6 cellular contexts compared by ENCODE assay signal in the genomic region with DNA sequence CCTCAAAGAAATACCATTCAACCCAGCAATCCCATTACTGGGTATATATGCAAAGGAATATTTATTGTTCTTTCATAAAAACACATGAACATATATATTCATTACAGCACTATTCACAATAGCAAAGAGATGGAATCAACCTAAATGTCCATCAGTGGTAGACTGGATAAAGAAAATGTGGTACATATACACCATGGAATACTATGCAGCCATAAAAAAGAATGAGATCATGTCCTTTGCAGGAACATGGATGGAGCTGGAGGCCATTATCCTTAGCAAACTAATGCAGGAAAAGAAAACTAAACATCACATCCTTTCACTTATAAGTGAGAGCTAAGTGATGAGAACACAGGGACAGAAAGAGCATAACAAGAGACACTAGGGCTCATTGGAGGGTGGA.
DNase-seq lines count a peak whose midpoint lies in the region; ATAC-seq, FAIRE-seq and TF ChIP-seq lines count a peak whose summit lies in the region.
"Not testable (repeated sequence)": the region's sequence is repeated elsewhere in the genome, so short reads cannot be mapped to it uniquely, and the experiment has no call there.

No MANE protein-coding gene starts in this region.

- not testable (repeated sequence) for FAIRE-seq in K562 (lab: Jason Lieb, UNC); H1 (lab: Jason Lieb, UNC)

- not testable (repeated sequence) for H2BK5ac ChIP-seq in H1 (ENCODE audit: low read depth, low read length)

- H3K4me3 Mint-ChIP-seq in glutamatergic neuron (ENCODE audit: unreplicated experiment): peak overlapping the region; percentile 12

- not testable (repeated sequence) for H3K4me1 Mint-ChIP-seq in glutamatergic neuron (ENCODE audit: low read depth, unreplicated experiment)

- not testable (repeated sequence) for H3K4me2 ChIP-seq in K562 (ENCODE audit: insufficient read depth, low read length); H1 (ENCODE audit: insufficient read depth in 1 of 2, low read depth in 2 of 2, low read length in 2 of 2); hepatocyte

- CTCF ChIA-PET in HEK293 (lab: Yijun Ruan, JAX): interaction anchor here (0.6 to 2.4 kb wide), 4 partner anchors 18 to 226 kb away, joined by 3 to 9 read pairs (median 4); no protein-coding TSS in a partner anchor
- CTCF ChIA-PET in K562 (lab: Yijun Ruan, JAX; ENCODE audit: low intra/inter-chr PET ratio): not testable (repeated sequence)
- CTCF ChIA-PET in H1 (lab: Charles Lee; ENCODE audit: partially characterized antibody): interaction anchor here (1.5 to 3.6 kb wide), 2 partner anchors 31 to 43 kb away, joined by 3 to 23 read pairs; no protein-coding TSS in a partner anchor

- not testable (repeated sequence) for H4K91ac ChIP-seq in H1 (replicated peaks; ENCODE audit: insufficient read length, low read length)

- H3K18ac ChIP-seq in H1 (ENCODE audit: extremely low read depth, low read length): not testable (repeated sequence)

- TF ChIP-seq CTCF in HEK293 (tag by site-specific recombination; IDR thresholded peaks at IDR 0.05); K562 (IDR thresholded peaks at IDR 0.05 in 2 of 3, conservative IDR thresholded peaks at IDR 0.05 in 1 of 3; ENCODE audit: insufficient read depth in 2 of 3, low read depth in 1 of 3, low read length in 3 of 3); H1 (IDR thresholded peaks at IDR 0.05; ENCODE audit: control extremely low read depth in 1 of 3, insufficient read depth in 1 of 3, low read depth in 1 of 3, low read length in 3 of 3); glutamatergic neuron (IDR thresholded peaks at IDR 0.05; ENCODE audit: partially characterized antibody, unreplicated experiment); hepatocyte (IDR thresholded peaks at IDR 0.05; ENCODE audit: poor library complexity): not testable (repeated sequence)

- in situ Hi-C loops in K562 (cut with MboI): not testable (repeated sequence)

- not testable (repeated sequence) for H3K9ac ChIP-seq in K562 (ENCODE audit: insufficient read depth in 1 of 2, low read depth in 2 of 2, low read length in 2 of 2); H1 (replicated peaks in 1 of 4; ENCODE audit: extremely low read depth in 1 of 4, low read depth in 3 of 4, low read length in 3 of 4)

- not testable (repeated sequence) for H3K4me1 ChIP-seq in HEK293 (ENCODE audit: control insufficient read depth, insufficient read depth, low read length); K562 (replicated peaks in 1 of 2; ENCODE audit: control insufficient read depth in 2 of 2, insufficient read depth in 2 of 2, low read length in 2 of 2); H1 (replicated peaks in 1 of 4; ENCODE audit: control insufficient read depth in 3 of 4, insufficient read depth in 4 of 4, low read length in 3 of 4); hepatocyte (ENCODE audit: insufficient read depth)

- not testable (repeated sequence) for H2AK5ac ChIP-seq in H1 (ENCODE audit: low read depth, low read length)

- TF ChIP-seq POLR2A in K562 (conservative IDR thresholded peaks at IDR 0.05); H1 (IDR thresholded peaks at IDR 0.05; ENCODE audit: control extremely low read depth in 1 of 2, low read depth in 2 of 2, low read length in 2 of 2): not testable (repeated sequence)

- H4K20me1 ChIP-seq in K562 (replicated peaks; ENCODE audit: control insufficient read depth, insufficient read depth, low read length); H1 (replicated peaks in 1 of 2; ENCODE audit: control insufficient read depth in 1 of 2, insufficient read depth in 2 of 2, low read length in 2 of 2); hepatocyte (ENCODE audit: insufficient read depth, poor library complexity, severe bottlenecking): not testable (repeated sequence)

- not testable (repeated sequence) for TF ChIP-seq EP300 in K562 (IDR thresholded peaks at IDR 0.05; ENCODE audit: low read length); H1 (IDR thresholded peaks at IDR 0.05; ENCODE audit: borderline replicate concordance in 1 of 2, low read depth in 2 of 2, low read length in 2 of 2)

- not testable (repeated sequence) for H3K27me3 Mint-ChIP-seq in glutamatergic neuron (ENCODE audit: unreplicated experiment)

- not testable (repeated sequence) for H3K27ac ChIP-seq in HEK293 (ENCODE audit: extremely low read depth, low read depth, low read length); K562 (ENCODE audit: extremely low read depth, low read depth, low read length); H1 (ENCODE audit: low read depth, low read length)
- peak overlapping the region; percentile 4 for H3K27ac ChIP-seq in hepatocyte

- not testable (repeated sequence) for H3K23me2 ChIP-seq in H1 (ENCODE audit: low read depth, low read length)

- not testable (repeated sequence) for TF ChIP-seq RAD21 in K562 (CRISPR knock-in tag; conservative IDR thresholded peaks at IDR 0.05 in 1 of 2, IDR thresholded peaks at IDR 0.05 in 1 of 2); H1 (IDR thresholded peaks at IDR 0.05 in 1 of 2, conservative IDR thresholded peaks at IDR 0.05 in 1 of 2; ENCODE audit: low read depth in 2 of 2, low read length in 2 of 2)

- H3K27me3 ChIP-seq in K562 (ENCODE audit: control insufficient read depth in 2 of 2, insufficient read depth in 2 of 2, low read length in 2 of 2); H1 (replicated peaks in 1 of 4; ENCODE audit: control insufficient read depth in 3 of 4, extremely low read depth in 1 of 4, insufficient read depth in 3 of 4, low read length in 3 of 4); hepatocyte: not testable (repeated sequence)

- not testable (repeated sequence) for H3K56ac ChIP-seq in H1 (replicated peaks; ENCODE audit: insufficient read length, low read depth, low read length)

- H2BK15ac ChIP-seq in H1 (ENCODE audit: low read length): not testable (repeated sequence)

- not testable (repeated sequence) for ATAC-seq in SK-N-SH treated with all-trans-retinoic acid at 6 μM for 48 hours, K562

- H2BK20ac ChIP-seq in H1 (ENCODE audit: low read length): not testable (repeated sequence)

- H3K9me3 ChIP-seq in HEK293 (ENCODE audit: control insufficient read depth, insufficient read depth, low read depth, low read length); K562 (replicated peaks; ENCODE audit: control insufficient read depth, insufficient read depth, low read depth, low read length); H1 (ENCODE audit: insufficient read depth in 2 of 2, low read depth in 1 of 2, low read length in 1 of 2); hepatocyte (ENCODE audit: low read depth): not testable (repeated sequence)

- H4K8ac ChIP-seq in H1 (ENCODE audit: extremely low read depth, insufficient read depth, low read length): not testable (repeated sequence)

- H3K36me3 Mint-ChIP-seq in glutamatergic neuron (ENCODE audit: unreplicated experiment): peaks cover 12% of the 10 kb centered on the region

- H3K4me3 ChIP-seq in HEK293 (ENCODE audit: low read depth, low read length); K562; H1 (ENCODE audit: extremely low read depth in 1 of 4, insufficient read depth in 2 of 4, low read depth in 3 of 4, low read length in 4 of 4); hepatocyte: not testable (repeated sequence)

- not testable (repeated sequence) for H3K23ac ChIP-seq in H1 (ENCODE audit: insufficient read length)

- H3K79me2 ChIP-seq in K562 (ENCODE audit: control insufficient read depth, insufficient read depth, low read length); H1 (ENCODE audit: control insufficient read depth in 1 of 2, insufficient read depth in 2 of 2, low read length in 2 of 2); hepatocyte: not testable (repeated sequence)

- H2BK12ac ChIP-seq in H1 (ENCODE audit: low read depth, low read length): not testable (repeated sequence)

- not testable (repeated sequence) for H3K14ac ChIP-seq in H1 (ENCODE audit: insufficient read length)

- not testable (repeated sequence) for H3K9me3 Mint-ChIP-seq in glutamatergic neuron (ENCODE audit: unreplicated experiment)

- H3K9me2 ChIP-seq in hepatocyte (replicated peaks; ENCODE audit: insufficient read depth): not testable (repeated sequence)

- not testable (repeated sequence) for H3K4ac ChIP-seq in H1 (replicated peaks; ENCODE audit: insufficient read length, low read depth, low read length)

- POLR2A ChIA-PET in HEK293 (lab: Yijun Ruan, JAX): not testable (repeated sequence)
- POLR2A ChIA-PET in K562 (lab: Yijun Ruan, JAX): interaction anchor here (0.8 kb wide), 1 partner anchor 29 kb away, joined by 3 read pairs; no protein-coding TSS in a partner anchor
- POLR2A ChIA-PET in H1 (lab: Charles Lee; ENCODE audit: partially characterized antibody): interaction anchor here (1.2 kb wide), 1 partner anchor 84 kb away, joined by 3 read pairs; no protein-coding TSS in a partner anchor

- not testable (repeated sequence) for H3K79me1 ChIP-seq in H1 (ENCODE audit: low read depth, low read length)

- H4K5ac ChIP-seq in H1 (ENCODE audit: insufficient read length, low read depth, low read length): not testable (repeated sequence)

- not testable (repeated sequence) for H2AFZ ChIP-seq in K562 (ENCODE audit: low read depth, low read length); H1 (ENCODE audit: low read length); hepatocyte

- H3K27ac Mint-ChIP-seq in glutamatergic neuron (ENCODE audit: unreplicated experiment): not testable (repeated sequence)

- H3K36me3 ChIP-seq in HEK293 (ENCODE audit: control insufficient read depth in 2 of 2, insufficient read depth in 1 of 2, low read length in 2 of 2); K562 (ENCODE audit: control insufficient read depth, insufficient read depth, low read length); H1 (ENCODE audit: control insufficient read depth in 2 of 4, insufficient read depth in 4 of 4, low read length in 3 of 4); hepatocyte (replicated peaks; ENCODE audit: insufficient read depth, low read depth): not testable (repeated sequence)

- H3K9me1 ChIP-seq in K562 (ENCODE audit: control insufficient read depth, insufficient read depth, low read length): not testable (repeated sequence)

- H2BK120ac ChIP-seq in H1 (replicated peaks; ENCODE audit: low read depth, low read length): not testable (repeated sequence)

- BruUV-seq in K562 (replicated peaks; lab: Mats Ljungman, UMichigan): not testable (repeated sequence)

- not testable (repeated sequence) for DNase-seq in K562 (ENCODE audit: extremely low read depth in 1 of 4, low spot score in 3 of 4); H1 (ENCODE audit: low read depth in 1 of 2, low spot score in 2 of 2); glutamatergic neuron; hepatocyte (ENCODE audit: low spot score)

- intact Hi-C loops in K562 (cut with micrococcal nuclease): not testable (repeated sequence)
